ENCODE assay signal across 16 cellular contexts in genomic region chr7:47906883-47907282, GRCh38. TPM values are rescaled to one million over a fixed set of nuclear protein-coding genes. Genes with fewer than 3 reads are reported as not detected.
A peak's percentile ranks its signal among the peaks of the same experiment; 100 is the strongest.
DNase-seq lines count a peak whose midpoint lies in the region; ATAC-seq and TF ChIP-seq lines count a peak whose summit lies in the region.
"Had no signal": no experiment of that assay in that cellular context is flagged by ENCODE, and none has a peak within 500 bp of the region (broad histone marks: within the 10 kb centered on the region; RNA-seq: fewer than 3 reads in every experiment).

No MANE protein-coding gene starts in this region.

- 19% methylated on average over 3 of the region's 3 CpGs for WGBS in right lobe of liver (ENCODE audit: insufficient coverage, low coverage, low lambda C conversion rate, missing lambda C conversion rate)
- 76 to 78% methylated on average over 3 of the region's 3 CpGs for WGBS in gastroesophageal sphincter (ENCODE audit: low coverage in 1 of 2), 2 donors

- intact Hi-C loops in breast epithelium (cut with DNase I; ENCODE audit: low total_unique reads): no loop called here
- intact Hi-C loops in right lobe of liver (cut with DNase I): no loop called here

- no peaks in the 10 kb centered on the region for H3K27me3 ChIP-seq in breast epithelium
- no peaks in the 10 kb centered on the region for H3K27me3 ChIP-seq in right lobe of liver
- H3K27me3 ChIP-seq in gastroesophageal sphincter: no peaks in the 10 kb centered on the region
- H3K27me3 ChIP-seq: BLaER1 treated with 17β-estradiol and CSF1 and Interleukin-3, amounts not matched to agents 10 nM and 100 nM had no signal

- no peak overlapping the region for H3K4me3 ChIP-seq in breast epithelium
- H3K4me3 ChIP-seq in right lobe of liver: no peak overlapping the region
- no peak overlapping the region for H3K4me3 ChIP-seq in gastroesophageal sphincter
- H3K4me3 ChIP-seq: BLaER1 treated with 17β-estradiol and CSF1 and Interleukin-3, amounts not matched to agents 10 nM and 100 nM; GM23248; HAP-1 had no signal

- H3K27ac ChIP-seq in breast epithelium (no peak overlapping the region), VCaP (peak overlapping the region; percentile 51), right lobe of liver (no peak overlapping the region), gastroesophageal sphincter (no peak overlapping the region)
- H3K27ac ChIP-seq: BLaER1 treated with 17β-estradiol and CSF1 and Interleukin-3, amounts not matched to agents 10 nM and 100 nM; GM23248 had no signal

- DNase-seq in T47D (ENCODE audit: low read depth in 1 of 2, low spot score in 1 of 2) (peak; percentile 44 to 63), breast epithelium (ENCODE audit: low spot score in 2 of 2) (no peak), right lobe of liver (no peak), left lobe of liver (ENCODE audit: low spot score) (no peak)
- DNase-seq: 8988T; Calu3; CD8-positive, alpha-beta T cell; DMS79 treated with DMSO at 0.1 percent for 48 hours; GF-D8; GM23248 had no signal

- in situ Hi-C loops in T47D (cut with HindIII; ENCODE audit: low pct_unique_long_range_greater_than_20kb, low sequenced_read_pairs): no loop called here

- H3K36me3 ChIP-seq in breast epithelium: no peaks in the 10 kb centered on the region
- H3K36me3 ChIP-seq in right lobe of liver: no peaks in the 10 kb centered on the region
- H3K36me3 ChIP-seq in gastroesophageal sphincter: no peaks in the 10 kb centered on the region
- H3K36me3 ChIP-seq: BLaER1 treated with 17β-estradiol and CSF1 and Interleukin-3, amounts not matched to agents 10 nM and 100 nM; HAP-1 had no signal

- TF ChIP-seq EP300 in gastroesophageal sphincter (IDR thresholded peaks at IDR 0.05): no peak

- no peaks in the 10 kb centered on the region for H3K9me3 ChIP-seq in breast epithelium
- H3K9me3 ChIP-seq in right lobe of liver: no peaks in the 10 kb centered on the region
- no peaks in the 10 kb centered on the region for H3K9me3 ChIP-seq in gastroesophageal sphincter
- H3K9me3 ChIP-seq: BLaER1 treated with 17β-estradiol and CSF1 and Interleukin-3, amounts not matched to agents 10 nM and 100 nM; HAP-1 had no signal

- TF ChIP-seq CTCF in breast epithelium (IDR thresholded peaks at IDR 0.05): no peak
- TF ChIP-seq CTCF in VCaP (conservative IDR thresholded peaks at IDR 0.05): no peak
- no peak for TF ChIP-seq CTCF in right lobe of liver (IDR thresholded peaks at IDR 0.05)
- TF ChIP-seq CTCF in gastroesophageal sphincter (IDR thresholded peaks at IDR 0.05): no peak

- no peak for TF ChIP-seq POLR2A in breast epithelium (IDR thresholded peaks at IDR 0.05)
- TF ChIP-seq POLR2A in right lobe of liver (IDR thresholded peaks at IDR 0.05): no peak
- TF ChIP-seq POLR2A in gastroesophageal sphincter (IDR thresholded peaks at IDR 0.05): no peak

- no peaks in the 10 kb centered on the region for H3K4me1 ChIP-seq in breast epithelium
- H3K4me1 ChIP-seq in right lobe of liver: no peaks in the 10 kb centered on the region
- H3K4me1 ChIP-seq in gastroesophageal sphincter: no peaks in the 10 kb centered on the region
- H3K4me1 ChIP-seq: BLaER1 treated with 17β-estradiol and CSF1 and Interleukin-3, amounts not matched to agents 10 nM and 100 nM had no signal

- ATAC-seq in right lobe of liver: peak in 3 of 4 donors; percentile 22 to 60 (median 52)
- no peak for ATAC-seq in gastroesophageal sphincter
- ATAC-seq in left lobe of liver: no peak
- no peak for ATAC-seq in GM21737 (IDR thresholded peaks at IDR 0.05; ENCODE audit: unreplicated experiment)
- ATAC-seq: CD8-positive, alpha-beta T cell had no signal

RNA-seq across cellular contexts. Expression of gene PKD1L1, which starts 41.4 kb away (rescaled TPM):
- total RNA-seq in breast epithelium: under 1 TPM; 0.32 to 0.44 (median 0.33) TPM
- total RNA-seq in right lobe of liver: 1 to 10 TPM in 1 of 6 experiments, under 1 TPM in 4, not detected in 1; 0.13 to 1.4 (median 0.51) TPM
- 1 to 10 TPM in 1 of 4 donors, under 1 TPM in 3; 0.12 to 1.3 (median 0.45) TPM for total RNA-seq in gastroesophageal sphincter
- total RNA-seq in left lobe of liver: 0.45 TPM
- total RNA-seq: A673 had no signal

Comparison
In these comparisons a context has a peak if more than half of its experiments do, and no peak if none do; other contexts are left out.
1. DNase-seq: peak in T47D (2 of 2); none in breast epithelium (0 of 2), right lobe of liver (0 of 3) and left lobe of liver (single experiment).
2. ATAC-seq: peak in right lobe of liver (3 of 4); none in gastroesophageal sphincter (single experiment), left lobe of liver (single experiment) and GM21737 (single experiment).